8 cellular contexts compared by ENCODE assay signal in the genomic region with DNA sequence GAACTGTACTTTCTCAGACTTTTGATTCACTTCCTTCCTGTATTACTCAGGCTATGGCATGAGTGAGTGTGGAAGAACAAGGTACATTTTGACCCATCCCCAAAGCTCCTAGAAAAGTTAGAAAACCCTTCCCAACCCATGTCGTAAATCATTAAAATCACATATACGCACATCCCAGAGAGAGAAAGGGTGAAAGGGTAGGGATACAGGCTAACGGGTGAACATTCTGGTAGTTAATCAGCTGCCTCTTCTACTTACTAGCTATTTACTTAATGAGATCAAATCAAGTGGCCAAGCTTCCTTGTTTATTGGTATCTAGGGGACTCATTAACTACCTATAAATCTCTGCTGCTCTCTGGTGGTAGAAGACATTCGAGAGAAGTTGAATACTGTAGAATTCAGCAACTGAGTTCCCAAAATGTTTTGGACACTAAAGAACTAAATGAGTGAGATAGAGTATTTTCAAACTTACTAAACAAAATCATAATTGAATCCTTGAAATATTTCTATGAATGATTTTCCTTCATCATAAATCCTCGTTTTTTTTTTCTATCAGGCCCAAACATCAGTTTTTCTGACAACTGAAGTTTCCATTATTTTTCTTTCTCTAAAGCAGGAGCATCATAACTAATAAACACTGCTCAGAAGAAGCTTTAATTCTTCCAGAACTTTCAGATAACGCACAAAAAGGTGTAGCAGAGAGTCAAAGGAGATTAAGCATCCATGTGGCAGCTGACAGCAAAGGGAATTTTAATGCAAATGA.
DNase-seq lines count a peak whose midpoint lies in the region; ATAC-seq and TF ChIP-seq lines count a peak whose summit lies in the region.

No MANE protein-coding gene starts in this region.

- H3K23ac ChIP-seq in mesenchymal stem cell (ENCODE audit: low read length in 2 of 2) = no peak overlapping the region

- no peaks in the 10 kb centered on the region for H3K4me1 ChIP-seq in mesenchymal stem cell (ENCODE audit: control insufficient read depth, insufficient read depth, low read depth, low read length)

- no peaks in the 10 kb centered on the region for H3K9me3 ChIP-seq in mesenchymal stem cell (ENCODE audit: control insufficient read depth, low read length)

- H3K14ac ChIP-seq in mesenchymal stem cell (ENCODE audit: low read length in 2 of 2) = no peak overlapping the region

- H2BK120ac ChIP-seq in mesenchymal stem cell (ENCODE audit: low read depth, low read length) = no peak overlapping the region

- H3K36me3 ChIP-seq in mesenchymal stem cell (ENCODE audit: control insufficient read depth in 1 of 2, insufficient read depth in 2 of 2, low read depth in 1 of 2, low read length in 2 of 2) = no peaks in the 10 kb centered on the region

- H3K4me2 ChIP-seq in mesenchymal stem cell (ENCODE audit: low read length, poor library complexity, severe bottlenecking) = no peak overlapping the region

- H3K18ac ChIP-seq in mesenchymal stem cell (ENCODE audit: low read depth in 1 of 2, low read length in 2 of 2) = no peak overlapping the region

- no peak overlapping the region for H3K4me3 ChIP-seq in choroid plexus epithelial cell (ENCODE audit: low read depth, low read length)
- no peak overlapping the region for H3K4me3 ChIP-seq in mesenchymal stem cell (ENCODE audit: insufficient read depth in 1 of 2, low read depth in 1 of 2, low read length in 2 of 2)

- no peaks in the 10 kb centered on the region for H3K27me3 ChIP-seq in mesenchymal stem cell (ENCODE audit: control insufficient read depth in 1 of 2, insufficient read depth in 1 of 2, low read length in 2 of 2)

- H4K8ac ChIP-seq in mesenchymal stem cell (ENCODE audit: low read length) = no peak overlapping the region

- WGBS in mesenchymal stem cell = 18% methylated on average over 2 of the region's 6 CpGs

- no peaks in the 10 kb centered on the region for H3K79me1 ChIP-seq in mesenchymal stem cell (replicated peaks; ENCODE audit: low read length, poor library complexity, severe bottlenecking)

- H3K9ac ChIP-seq in mesenchymal stem cell (ENCODE audit: low read length) = peak overlapping the region; percentile 63

- H2AK5ac ChIP-seq in mesenchymal stem cell (ENCODE audit: low read length, severe bottlenecking) = peak overlapping the region; percentile 58

- no peak overlapping the region for H2BK12ac ChIP-seq in mesenchymal stem cell (ENCODE audit: low read length in 2 of 2)

- TF ChIP-seq CTCF in choroid plexus epithelial cell (conservative IDR thresholded peaks at IDR 0.05; ENCODE audit: low read depth, low read length) = peak; percentile 75

- no peak overlapping the region for H2BK15ac ChIP-seq in mesenchymal stem cell (ENCODE audit: low read depth, poor library complexity, severe bottlenecking)

- H2BK5ac ChIP-seq in mesenchymal stem cell (ENCODE audit: low read depth, low read length, poor library complexity, severe bottlenecking) = no peak overlapping the region

- no peak overlapping the region for H4K91ac ChIP-seq in mesenchymal stem cell (ENCODE audit: low read length)

- H3K4ac ChIP-seq in mesenchymal stem cell (ENCODE audit: low read depth in 1 of 2, low read length in 2 of 2) = no peak overlapping the region

- H3K27ac ChIP-seq in mesenchymal stem cell (ENCODE audit: low read length, poor library complexity, severe bottlenecking) = no peak overlapping the region

- H2AFZ ChIP-seq in mesenchymal stem cell (ENCODE audit: low read depth, low read length) = no peak overlapping the region

- ATAC-seq in GM21515 (IDR thresholded peaks at IDR 0.05; ENCODE audit: unreplicated experiment) = no peak
- ATAC-seq in GM19395 (IDR thresholded peaks at IDR 0.05; ENCODE audit: unreplicated experiment) = no peak

- DNase-seq in NCI-H345 (lab: John Stamatoyannopoulos, UW) (peak; percentile 13), NCI-H345 treated with DMSO at 0.1 percent for 48 hours (lab: John Stamatoyannopoulos, UW; ENCODE audit: unreplicated experiment) (no peak), NCI-H524 treated with DMSO at 0.1 percent for 48 hours (lab: John Stamatoyannopoulos, UW) (peak; percentile 57), choroid plexus epithelial cell (ENCODE audit: low read depth) (peak; percentile 80), mesenchymal stem cell (peak; percentile 68), COLO668 (lab: John Stamatoyannopoulos, UW; ENCODE audit: unreplicated experiment) (no peak)

Comparison
In these comparisons a context has a peak if more than half of its experiments do, and no peak if none do; other contexts are left out.
1. DNase-seq: peak in NCI-H345 (single experiment), NCI-H524 treated with DMSO at 0.1 percent for 48 hours (single experiment), choroid plexus epithelial cell (single experiment) and mesenchymal stem cell (single experiment); none in NCI-H345 treated with DMSO at 0.1 percent for 48 hours (single experiment) and COLO668 (single experiment).